Comparison of ENCODE assay signal across 26 cellular contexts in genomic region chr16:26599786-26600107, GRCh38.
DNase-seq lines count a peak whose midpoint lies in the region; ATAC-seq and TF ChIP-seq lines count a peak whose summit lies in the region.
"Had no signal": no experiment of that assay in that cellular context is flagged by ENCODE, and none has a peak within 500 bp of the region (broad histone marks: within the 10 kb centered on the region; RNA-seq: fewer than 3 reads in every experiment).

No MANE protein-coding gene starts in this region.

- no peaks in the 10 kb centered on the region for H3K79me2 ChIP-seq in GM23338 (replicated peaks; ENCODE audit: insufficient read depth)

- no peaks in the 10 kb centered on the region for H3K9me3 ChIP-seq in CD4-positive, CD25-positive, alpha-beta regulatory T cell (ENCODE audit: control insufficient read depth in 2 of 2, low read length in 2 of 2)
- H3K9me3 ChIP-seq in ascending aorta, result no peaks in the 10 kb centered on the region
- H3K9me3 ChIP-seq: heart right ventricle, mucosa of descending colon, prostate gland, SK-N-SH had no signal

- no peaks in the 10 kb centered on the region for H4K20me1 ChIP-seq in GM23338 (replicated peaks; ENCODE audit: insufficient read depth)

- peaks cover 19 to 53% (median 21%) of the 10 kb centered on the region in 4 donors for H3K4me1 Mint-ChIP-seq in CD4-positive, CD25-positive, alpha-beta regulatory T cell
- peaks cover 14% of the 10 kb centered on the region for H3K4me1 Mint-ChIP-seq in GM23338
- peaks cover 52% of the 10 kb centered on the region for H3K4me1 Mint-ChIP-seq in activated CD8-positive, alpha-beta T cell treated with anti-CD3 and anti-CD28 coated beads for 36 hours (ENCODE audit: low read depth)

- intact Hi-C loops in activated CD8-positive, alpha-beta T cell treated with anti-CD3 and anti-CD28 coated beads for 36 hours (cut with micrococcal nuclease), result no loop called here
- intact Hi-C loops in ascending aorta (cut with DNase I), result no loop called here

- peaks cover 8% of the 10 kb centered on the region for H3K9me2 ChIP-seq in GM23338 (ENCODE audit: insufficient read depth)
- H3K9me2 ChIP-seq: SK-N-SH had no signal

- CTCF ChIA-PET in activated CD8-positive, alpha-beta T cell treated with anti-CD3 and anti-CD28 coated beads for 36 hours (lab: Charles Lee), result no interaction called here

- H3K27me3 ChIP-seq in CD4-positive, CD25-positive, alpha-beta regulatory T cell (ENCODE audit: control insufficient read depth, insufficient read depth, low read length), result no peaks in the 10 kb centered on the region
- H3K27me3 ChIP-seq in GM23338 (ENCODE audit: insufficient read depth) (no peaks in the 10 kb centered on the region), ascending aorta (no peaks in the 10 kb centered on the region)
- H3K27me3 ChIP-seq: neural progenitor cell had no signal

- TF ChIP-seq CTCF in GM23338 (conservative IDR thresholded peaks at IDR 0.05; ENCODE audit: low read depth in 2 of 2), result no peak
- TF ChIP-seq CTCF in activated CD8-positive, alpha-beta T cell treated with anti-CD3 and anti-CD28 coated beads for 36 hours (IDR thresholded peaks at IDR 0.05), result no peak
- no peak for TF ChIP-seq CTCF in ascending aorta (IDR thresholded peaks at IDR 0.05)

- peak overlapping the region in 3 of 4 donors; percentile 15 to 27 (median 25) for H3K4me3 Mint-ChIP-seq in CD4-positive, CD25-positive, alpha-beta regulatory T cell
- H3K4me3 Mint-ChIP-seq in GM23338, result no peak overlapping the region
- no peak overlapping the region for H3K4me3 Mint-ChIP-seq in activated CD8-positive, alpha-beta T cell treated with anti-CD3 and anti-CD28 coated beads for 36 hours
- H3K4me3 Mint-ChIP-seq: CD4-positive, alpha-beta T cell; dendritic cell treated with granulocyte-macrophage colony-stimulating factor and Interleukin-4, amounts not matched to agents 40 ng/mL and 50 ng/mL, for 4 days; neural progenitor cell; type B pancreatic cell had no signal

- no peaks in the 10 kb centered on the region for H3F3A ChIP-seq in GM23338 (replicated peaks; ENCODE audit: low read depth)

- H3K36me3 ChIP-seq in CD4-positive, CD25-positive, alpha-beta regulatory T cell (ENCODE audit: control insufficient read depth, insufficient read depth, low read length), result no peaks in the 10 kb centered on the region
- H3K36me3 ChIP-seq in GM23338 (ENCODE audit: insufficient read depth) (no peaks in the 10 kb centered on the region; the same call in 1 of the 2 replicates), ascending aorta (no peaks in the 10 kb centered on the region)
- H3K36me3 ChIP-seq: heart right ventricle, neural progenitor cell, prostate gland had no signal

- H3K4me3 ChIP-seq in CD4-positive, CD25-positive, alpha-beta regulatory T cell (ENCODE audit: low read depth, low read length), result no peak overlapping the region
- no peak overlapping the region for H3K4me3 ChIP-seq in GM23338
- H3K4me3 ChIP-seq in ascending aorta, result no peak overlapping the region
- H3K4me3 ChIP-seq: heart right ventricle, mucosa of descending colon, neural progenitor cell, prostate gland had no signal

- no peaks in the 10 kb centered on the region for H3K27me3 Mint-ChIP-seq in CD4-positive, CD25-positive, alpha-beta regulatory T cell
- peaks cover 2% of the 10 kb centered on the region for H3K27me3 Mint-ChIP-seq in GM23338 (ENCODE audit: insufficient read depth, low read depth, poor library complexity)
- peaks cover 12% of the 10 kb centered on the region for H3K27me3 Mint-ChIP-seq in activated CD8-positive, alpha-beta T cell treated with anti-CD3 and anti-CD28 coated beads for 36 hours
- H3K27me3 Mint-ChIP-seq: dendritic cell treated with granulocyte-macrophage colony-stimulating factor and Interleukin-4, amounts not matched to agents 40 ng/mL and 50 ng/mL, for 4 days had no signal

- peak overlapping the region; percentile 87 to 89 (median 87) for H3K27ac Mint-ChIP-seq in CD4-positive, CD25-positive, alpha-beta regulatory T cell
- H3K27ac Mint-ChIP-seq in GM23338, result 0 out of 2 replicates have a peak overlapping the region, but pooled peaks have one; percentile 43
- H3K27ac Mint-ChIP-seq in activated CD8-positive, alpha-beta T cell treated with anti-CD3 and anti-CD28 coated beads for 36 hours, result peak overlapping the region; percentile 92
- H3K27ac Mint-ChIP-seq: dendritic cell treated with granulocyte-macrophage colony-stimulating factor and Interleukin-4, amounts not matched to agents 40 ng/mL and 50 ng/mL, for 4 days; neural progenitor cell; type B pancreatic cell had no signal

- no peaks in the 10 kb centered on the region for H3K9me3 Mint-ChIP-seq in CD4-positive, CD25-positive, alpha-beta regulatory T cell
- H3K9me3 Mint-ChIP-seq in GM23338, result peaks cover 78% of the 10 kb centered on the region
- H3K9me3 Mint-ChIP-seq in activated CD8-positive, alpha-beta T cell treated with anti-CD3 and anti-CD28 coated beads for 36 hours, result peaks cover 14% of the 10 kb centered on the region
- H3K9me3 Mint-ChIP-seq: CD4-positive, alpha-beta T cell; dendritic cell treated with granulocyte-macrophage colony-stimulating factor and Interleukin-4, amounts not matched to agents 40 ng/mL and 50 ng/mL, for 4 days; neural progenitor cell; type B pancreatic cell had no signal

- H3K27ac ChIP-seq in CD4-positive, CD25-positive, alpha-beta regulatory T cell (ENCODE audit: insufficient read depth, low read length, poor library complexity, severe bottlenecking), result no peak overlapping the region
- no peak overlapping the region for H3K27ac ChIP-seq in GM23338 (ENCODE audit: low read depth)
- no peak overlapping the region for H3K27ac ChIP-seq in ascending aorta
- H3K27ac ChIP-seq: neural progenitor cell, prostate gland, RWPE1 had no signal

- no peak overlapping the region for H3K4me2 ChIP-seq in GM23338
- H3K4me2 ChIP-seq: neural progenitor cell, SK-N-SH had no signal

- POLR2A ChIA-PET in activated CD8-positive, alpha-beta T cell treated with anti-CD3 and anti-CD28 coated beads for 36 hours (lab: Charles Lee), result no interaction called here

- H3K36me3 Mint-ChIP-seq in CD4-positive, CD25-positive, alpha-beta regulatory T cell, result no peaks in the 10 kb centered on the region
- peaks cover 11% of the 10 kb centered on the region for H3K36me3 Mint-ChIP-seq in GM23338 (ENCODE audit: low read depth)
- peaks cover 18% of the 10 kb centered on the region for H3K36me3 Mint-ChIP-seq in activated CD8-positive, alpha-beta T cell treated with anti-CD3 and anti-CD28 coated beads for 36 hours (ENCODE audit: low read depth)
- H3K36me3 Mint-ChIP-seq: type B pancreatic cell had no signal

- H3K4me1 ChIP-seq in CD4-positive, CD25-positive, alpha-beta regulatory T cell (ENCODE audit: control insufficient read depth, insufficient read depth, low read length, poor library complexity, severe bottlenecking), result peaks cover 30% of the 10 kb centered on the region
- H3K4me1 ChIP-seq in GM23338 (ENCODE audit: insufficient read depth) (peaks cover 9% of the 10 kb centered on the region; the same call in 1 of the 2 replicates), ascending aorta (no peaks in the 10 kb centered on the region)
- H3K4me1 ChIP-seq: heart right ventricle, neural progenitor cell, prostate gland had no signal

- ATAC-seq in CD4-positive, CD25-positive, alpha-beta regulatory T cell (ENCODE audit: low read depth in 2 of 2), result no peak
- ATAC-seq in GM23338 (peak; percentile 44), esophagus mucosa (peak; percentile 29), GM21529 (IDR thresholded peaks at IDR 0.05; ENCODE audit: unreplicated experiment) (no peak)
- ATAC-seq in activated CD8-positive, alpha-beta T cell treated with anti-CD3 and anti-CD28 coated beads for 36 hours, result no peak
- ATAC-seq: heart right ventricle, mucosa of descending colon had no signal

- DNase-seq in CD4-positive, CD25-positive, alpha-beta regulatory T cell, result no peak
- no peak for DNase-seq in GM23338 (ENCODE audit: low spot score)
- DNase-seq in activated CD8-positive, alpha-beta T cell treated with anti-CD3 and anti-CD28 coated beads for 36 hours, result peak; percentile 34
- DNase-seq in NCI-H446 (lab: John Stamatoyannopoulos, UW), result no peak
- DNase-seq in ascending aorta (ENCODE audit: low spot score in 2 of 2), result no peak
- no peak for DNase-seq in NK-92 treated with Interleukin-12 subunit alpha and Interleukin-12 subunit beta, amount 100 ng/mL, for 24 hours (lab: John Stamatoyannopoulos, UW)
- DNase-seq: CD4-positive, alpha-beta T cell; GF-D8; GOT3; heart right ventricle; Kasumi-1; mucosa of descending colon; NCI-H1105; NCI-H2081 treated with DMSO at 0.1 percent for 48 hours; NCI-H510A treated with DMSO at 0.1 percent for 48 hours; SK-N-SH; stimulated activated CD4-positive, alpha-beta T cell treated with anti-CD3 and anti-CD28 coated beads, Interleukin-2, amount 100 ng/mL, for 24 hours; stimulated activated naive CD4-positive, alpha-beta T cell treated with Interleukin-2 at 50 U/mL for 16 hours; T1000 had no signal

- no peak overlapping the region for H2AFZ ChIP-seq in GM23338
- H2AFZ ChIP-seq: neural progenitor cell had no signal

TF ChIP-seq in GM23338, 12 proteins besides CTCF, POLR2A, EP300 and RAD21 (continues in another document):
- TF ChIP-seq POLR2AphosphoS5 (IDR thresholded peaks at IDR 0.05; ENCODE audit: low read depth) (no peak), CREB1 (CRISPR knock-in tag; IDR thresholded peaks at IDR 0.05; ENCODE audit: low read depth) (no peak), JUNB (IDR thresholded peaks at IDR 0.05; ENCODE audit: unreplicated experiment) (no peak), ETS1 (IDR thresholded peaks at IDR 0.05) (no peak), STAT1 (IDR thresholded peaks at IDR 0.05; ENCODE audit: unreplicated experiment) (no peak)

Comparison
In these comparisons a context has a peak if more than half of its experiments do, and no peak if none do; other contexts are left out.
1. ATAC-seq: peak in GM23338 (single experiment) and esophagus mucosa (single experiment); none in CD4-positive, CD25-positive, alpha-beta regulatory T cell (0 of 2), activated CD8-positive, alpha-beta T cell treated with anti-CD3 and anti-CD28 coated beads for 36 hours (single experiment) and GM21529 (single experiment).
2. H3K4me3 Mint-ChIP-seq: peak in CD4-positive, CD25-positive, alpha-beta regulatory T cell (3 of 4); none in GM23338 (single experiment) and activated CD8-positive, alpha-beta T cell treated with anti-CD3 and anti-CD28 coated beads for 36 hours (single experiment).
3. Peak in every context shown above with its lines, with median percentiles within 50 percentile points of each other: H3K27ac Mint-ChIP-seq.